16 cellular contexts compared by ENCODE assay signal in the genomic region with DNA sequence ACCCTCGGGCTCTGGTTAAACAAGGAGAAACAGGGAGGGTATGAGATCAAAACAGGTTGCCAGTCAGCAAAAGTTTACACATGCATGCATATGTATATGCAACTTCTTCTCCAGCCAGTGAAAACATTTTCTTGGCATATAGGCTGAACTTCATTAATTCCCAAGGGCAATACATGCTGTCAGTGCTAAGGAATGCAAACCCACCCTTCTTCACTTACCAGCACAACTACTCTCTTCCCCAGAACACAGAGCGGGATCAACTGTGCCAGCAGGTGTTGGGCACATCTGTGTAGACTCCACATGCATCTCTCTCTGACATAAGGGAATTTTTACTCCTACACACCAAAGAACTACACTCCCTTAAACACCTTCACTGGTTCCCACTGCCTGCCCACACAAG.
DNase-seq lines count a peak whose midpoint lies in the region; ATAC-seq and TF ChIP-seq lines count a peak whose summit lies in the region.
"Had no signal": no experiment of that assay in that cellular context is flagged by ENCODE, and none has a peak within 500 bp of the region (broad histone marks: within the 10 kb centered on the region; RNA-seq: fewer than 3 reads in every experiment).

No MANE protein-coding gene starts in this region.

- no peaks in the 10 kb centered on the region for H4K20me1 ChIP-seq in smooth muscle cell (ENCODE audit: low read depth)

- H2AFZ ChIP-seq in smooth muscle cell (ENCODE audit: low read depth), result no peak overlapping the region
- H2AFZ ChIP-seq: GM23248 had no signal

- H3K27me3 ChIP-seq in smooth muscle cell (ENCODE audit: low read depth) (no peaks in the 10 kb centered on the region), ascending aorta (no peaks in the 10 kb centered on the region)
- H3K27me3 ChIP-seq: BE2C had no signal

- H3K9me3 ChIP-seq in smooth muscle cell (replicated peaks; ENCODE audit: low read depth) (no peaks in the 10 kb centered on the region), ascending aorta (no peaks in the 10 kb centered on the region)
- H3K9me3 ChIP-seq: A549, BE2C had no signal

- H3K27ac ChIP-seq in smooth muscle cell (ENCODE audit: low read depth) (peak overlapping the region; percentile 44), ascending aorta (no peak overlapping the region)
- H3K27ac ChIP-seq: A549, C4-2B, GM23248 had no signal

- peaks cover 4% of the 10 kb centered on the region for H3K4me1 ChIP-seq in smooth muscle cell (ENCODE audit: low read depth)
- H3K4me1 ChIP-seq in ascending aorta, result peaks cover 15 to 26% of the 10 kb centered on the region in 2 donors

- no peak for TF ChIP-seq CTCF in cardiac fibroblast (IDR thresholded peaks at IDR 0.05; ENCODE audit: low read depth, low read length)
- no peak for TF ChIP-seq CTCF in smooth muscle cell (IDR thresholded peaks at IDR 0.05; ENCODE audit: borderline replicate concordance, insufficient read depth, poor library complexity, severe bottlenecking)
- no peak for TF ChIP-seq CTCF in ascending aorta (IDR thresholded peaks at IDR 0.05)

- DNase-seq in LHCN-M2 (ENCODE audit: low read depth) (peak; percentile 70), cardiac fibroblast (ENCODE audit: low read depth in 2 of 2) (peak; percentile 53 to 56), fibroblast of the conjunctiva (ENCODE audit: low read depth) (peak; percentile 30), smooth muscle cell (lab: John Stamatoyannopoulos, UW; ENCODE audit: unreplicated experiment) (no peak), ascending aorta (ENCODE audit: low spot score in 2 of 2) (no peak), sciatic nerve (ENCODE audit: low spot score) (no peak)
- DNase-seq: BE2C; CD8-positive, alpha-beta T cell; COR-L47; DMS53; GF-D8; H7 had no signal

- no peaks in the 10 kb centered on the region for H3K79me2 ChIP-seq in smooth muscle cell (ENCODE audit: low read depth)

- H3K36me3 ChIP-seq in smooth muscle cell (ENCODE audit: low read depth), result no peaks in the 10 kb centered on the region
- no peaks in the 10 kb centered on the region for H3K36me3 ChIP-seq in ascending aorta
- H3K36me3 ChIP-seq: BE2C had no signal

- no peak overlapping the region for H3K9ac ChIP-seq in smooth muscle cell (ENCODE audit: low read depth)
- H3K9ac ChIP-seq: GM23248 had no signal

- intact Hi-C loops in ascending aorta (cut with DNase I), result no loop called here
- intact Hi-C loops in sciatic nerve (cut with DNase I), result no loop called here

- H3K4me3 ChIP-seq in cardiac fibroblast (replicated peaks in 1 of 2; ENCODE audit: low read depth in 2 of 2, low read length in 2 of 2), result no peak overlapping the region
- no peak overlapping the region for H3K4me3 ChIP-seq in smooth muscle cell
- H3K4me3 ChIP-seq in ascending aorta, result no peak overlapping the region
- H3K4me3 ChIP-seq: A549, GM23248 had no signal

- WGBS in smooth muscle cell (ENCODE audit: low lambda C conversion rate), result 96% methylated on average over 2 of the region's 2 CpGs

- H3F3A ChIP-seq in smooth muscle cell (ENCODE audit: low read depth), result peaks cover 12% of the 10 kb centered on the region

- ATAC-seq in GM21526 (IDR thresholded peaks at IDR 0.05; ENCODE audit: low FRiP score, unreplicated experiment), result no peak
- no peak for ATAC-seq in sciatic nerve
- ATAC-seq: A549; CD8-positive, alpha-beta T cell had no signal

- H3K4me2 ChIP-seq in smooth muscle cell, result no peak overlapping the region
- H3K4me2 ChIP-seq: A549 had no signal

Comparison
In these comparisons a context has a peak if more than half of its experiments do, and no peak if none do; other contexts are left out.
1. DNase-seq: peak in LHCN-M2 (single experiment), cardiac fibroblast (2 of 2) and fibroblast of the conjunctiva (single experiment); none in smooth muscle cell (single experiment), ascending aorta (0 of 2) and sciatic nerve (single experiment).